In genomic region chr2:28375236-28375635, GRCh38 we compare ENCODE assay signal across 15 cellular contexts. TPM values are rescaled to one million over a fixed set of nuclear protein-coding genes. Genes with fewer than 3 reads are reported as not detected.
DNase-seq lines count a peak whose midpoint lies in the region; ATAC-seq and TF ChIP-seq lines count a peak whose summit lies in the region.
"Had no signal": no experiment of that assay in that cellular context is flagged by ENCODE, and none has a peak within 500 bp of the region (broad histone marks: within the 10 kb centered on the region; RNA-seq: fewer than 3 reads in every experiment).

No MANE protein-coding gene starts in this region.

- no peaks in the 10 kb centered on the region for H3K9me2 ChIP-seq in Loucy (replicated peaks; ENCODE audit: low read depth, low read length)

- H3K23ac ChIP-seq in neuronal stem cell (ENCODE audit: low read depth, low read length, poor library complexity) = no peak overlapping the region

- H3K4me3 ChIP-seq in Loucy (ENCODE audit: low read length, poor library complexity, severe bottlenecking) (no peak overlapping the region), neuronal stem cell (ENCODE audit: low read length in 2 of 2) (no peak overlapping the region), upper lobe of right lung (no peak overlapping the region)

- TF ChIP-seq CTCF in Loucy (conservative IDR thresholded peaks at IDR 0.05; ENCODE audit: low read length) (no peak), WTC11 (IDR thresholded peaks at IDR 0.05) (no peak), upper lobe of right lung (IDR thresholded peaks at IDR 0.05) (no peak)

- H3K9ac ChIP-seq in Loucy (ENCODE audit: low read depth, low read length, poor library complexity, severe bottlenecking) (peak overlapping the region; percentile 18), neuronal stem cell (ENCODE audit: low read depth, low read length, poor library complexity) (no peak overlapping the region)

- CTCF ChIA-PET in WTC11 (lab: Charles Lee) = no interaction called here

- no CpG with 5 or more reads among the region's 3 CpGs for WGBS in neuronal stem cell (ENCODE audit: extremely low coverage in 2 of 2, insufficient read length in 2 of 2, insufficient replicate concordance in 1 of 2), 2 donors

- ATAC-seq in WTC11 = no peak
- no peak for ATAC-seq in upper lobe of right lung
- ATAC-seq in GM21528 (IDR thresholded peaks at IDR 0.05; ENCODE audit: low FRiP score, unreplicated experiment) = no peak

- H3K4me1 Mint-ChIP-seq in WTC11 = peaks cover 5% of the 10 kb centered on the region

- no peaks in the 10 kb centered on the region for H3K79me1 ChIP-seq in neuronal stem cell (ENCODE audit: low read depth, low read length)

- no peak overlapping the region for H3K27ac ChIP-seq in neuronal stem cell (replicated peaks; ENCODE audit: low read length)
- no peak overlapping the region for H3K27ac ChIP-seq in upper lobe of right lung
- H3K27ac ChIP-seq: C4-2B had no signal

- peak overlapping the region; percentile 11 for H2BK120ac ChIP-seq in neuronal stem cell (ENCODE audit: low read depth, low read length)

- H3K27me3 Mint-ChIP-seq in WTC11 (ENCODE audit: low read depth) = peaks cover 20% of the 10 kb centered on the region
- H3K27me3 Mint-ChIP-seq: CD4-positive, alpha-beta T cell had no signal

- H3K4me3 Mint-ChIP-seq in WTC11 = no peak overlapping the region
- H3K4me3 Mint-ChIP-seq: CD4-positive, alpha-beta T cell; H9; IgD-negative memory B cell had no signal

- H3K14ac ChIP-seq in neuronal stem cell (ENCODE audit: low read length) = no peak overlapping the region

- H3K4me2 ChIP-seq in Loucy (ENCODE audit: low read depth, low read length, poor library complexity, severe bottlenecking) = no peak overlapping the region
- H3K4me2 ChIP-seq in neuronal stem cell (ENCODE audit: insufficient read depth, low read length, poor library complexity, severe bottlenecking) = no peak overlapping the region

- DNase-seq in WTC11 (ENCODE audit: low spot score) (no peak), neuronal stem cell (ENCODE audit: low spot score) (no peak), upper lobe of right lung (peak; percentile 29), NCI-H82 (lab: John Stamatoyannopoulos, UW) (no peak), DMS153 treated with DMSO at 0.1 percent for 48 hours (lab: John Stamatoyannopoulos, UW; ENCODE audit: unreplicated experiment) (no peak)
- DNase-seq: ACHN; Caco-2; CD4-positive, alpha-beta T cell; DMS79; GDM1; H9 had no signal

- peak overlapping the region; percentile 63 for H2BK15ac ChIP-seq in neuronal stem cell (ENCODE audit: low read length)

- intact Hi-C loops in upper lobe of right lung (cut with DNase I) = no loop called here

- H3K18ac ChIP-seq in neuronal stem cell (ENCODE audit: low read length) = peak overlapping the region; percentile 25

- H4K8ac ChIP-seq in neuronal stem cell (ENCODE audit: low read depth, low read length) = no peak overlapping the region

- H3K27me3 ChIP-seq in Loucy (ENCODE audit: insufficient read depth, low read length, poor library complexity, severe bottlenecking) = no peaks in the 10 kb centered on the region
- H3K27me3 ChIP-seq in neuronal stem cell (ENCODE audit: control insufficient read depth in 3 of 3, insufficient read depth in 3 of 3, low read depth in 1 of 3, low read length in 3 of 3) = peaks cover 0 to 34% (median 0%) of the 10 kb centered on the region in 3 experiments
- H3K27me3 ChIP-seq in upper lobe of right lung = no peaks in the 10 kb centered on the region

- H3K9me3 Mint-ChIP-seq in WTC11 = no peaks in the 10 kb centered on the region
- H3K9me3 Mint-ChIP-seq: CD4-positive, alpha-beta T cell; H9; IgD-negative memory B cell had no signal

- no peaks in the 10 kb centered on the region for H3K36me3 ChIP-seq in Loucy (ENCODE audit: insufficient read depth, low read length)
- no peaks in the 10 kb centered on the region for H3K36me3 ChIP-seq in neuronal stem cell (replicated peaks in 1 of 2; ENCODE audit: control insufficient read depth in 2 of 2, insufficient read depth in 2 of 2, low read length in 2 of 2)
- no peaks in the 10 kb centered on the region for H3K36me3 ChIP-seq in upper lobe of right lung

- H4K20me1 ChIP-seq in Loucy (ENCODE audit: insufficient read depth, low read length, poor library complexity, severe bottlenecking) = no peaks in the 10 kb centered on the region

- H3K9me3 ChIP-seq in Loucy (ENCODE audit: insufficient read depth, low read depth, low read length) (no peaks in the 10 kb centered on the region), neuronal stem cell (replicated peaks in 1 of 2; ENCODE audit: control insufficient read depth in 2 of 2, insufficient read depth in 1 of 2, low read depth in 1 of 2, low read length in 2 of 2) (no peaks in the 10 kb centered on the region), upper lobe of right lung (no peaks in the 10 kb centered on the region)
- H3K9me3 ChIP-seq: Caco-2 had no signal

- no peaks in the 10 kb centered on the region for H3K36me3 Mint-ChIP-seq in WTC11
- H3K36me3 Mint-ChIP-seq: IgD-negative memory B cell had no signal

- peaks cover 3% of the 10 kb centered on the region; the same call in 1 of the 2 replicates for H3F3A ChIP-seq in Loucy (ENCODE audit: low read depth)

- H2AFZ ChIP-seq in Loucy (ENCODE audit: low read length) (no peak overlapping the region), neuronal stem cell (ENCODE audit: low read length) (no peak overlapping the region)

- peaks cover 86% of the 10 kb centered on the region for H3K4me1 ChIP-seq in Loucy (ENCODE audit: insufficient read depth, low read length, poor library complexity, severe bottlenecking)
- peaks cover 0 to 8% of the 10 kb centered on the region in 2 donors for H3K4me1 ChIP-seq in neuronal stem cell (ENCODE audit: control insufficient read depth in 2 of 2, insufficient read depth in 1 of 2, low read depth in 1 of 2, low read length in 2 of 2)
- peaks cover 17% of the 10 kb centered on the region for H3K4me1 ChIP-seq in upper lobe of right lung

- H3K27ac Mint-ChIP-seq in WTC11 = no peak overlapping the region
- H3K27ac Mint-ChIP-seq: CD4-positive, alpha-beta T cell; H9; IgD-negative memory B cell had no signal

- POLR2A ChIA-PET in WTC11 (lab: Charles Lee) = no interaction called here

- H4K91ac ChIP-seq in neuronal stem cell (ENCODE audit: low read depth, low read length, poor library complexity) = no peak overlapping the region

- H3K79me2 ChIP-seq in Loucy (ENCODE audit: insufficient read depth, low read length) = no peaks in the 10 kb centered on the region

- no peak overlapping the region for H2AK5ac ChIP-seq in neuronal stem cell (ENCODE audit: low read depth, low read length)

- H3K4ac ChIP-seq in neuronal stem cell (ENCODE audit: low read length) = no peak overlapping the region

- no peak overlapping the region for H2BK12ac ChIP-seq in neuronal stem cell (ENCODE audit: low read length)

- H2BK5ac ChIP-seq in neuronal stem cell (ENCODE audit: low read length) = no peak overlapping the region

TF ChIP-seq in WTC11, 78 proteins besides CTCF, POLR2A, EP300 and RAD21:
- TF ChIP-seq ZNF423 (CRISPR knock-in tag; IDR thresholded peaks at IDR 0.05) (peak; percentile 35; the same call in 1 of the 2 replicates), ZNF396 (CRISPR knock-in tag; IDR thresholded peaks at IDR 0.05; ENCODE audit: borderline replicate concordance) (no peak)

RNA-seq across cellular contexts. Expression of gene FOSL2, which starts 17.4 kb away (rescaled TPM):
- total RNA-seq in WTC11 (2021) = 3.9 to 4.5 TPM (median 4.0 TPM) in 3 replicates
- polyA plus RNA-seq in neuronal stem cell (2013, experiment 1 of 2) = 6.6 TPM
- 6.6 TPM for polyA plus RNA-seq in neuronal stem cell (2013, experiment 2 of 2)
- total RNA-seq in upper lobe of right lung = 123 TPM

Comparison
In these comparisons a context has a peak if more than half of its experiments do, and no peak if none do; other contexts are left out.
1. RNA of gene FOSL2, which starts 17.4 kb away (total RNA-seq): 123 TPM in upper lobe of right lung (single experiment); 3.9 to 4.5 TPM in WTC11; every median in the first group is over 10 times any median in the second.